ENCODE assay signal across 9 cellular contexts in genomic region chr13:36815069-36815468, GRCh38. TPM values are rescaled to one million over a fixed set of nuclear protein-coding genes. Genes with fewer than 3 reads are reported as not detected.
A peak's percentile ranks its signal among the peaks of the same experiment; 100 is the strongest.
DNase-seq lines count a peak whose midpoint lies in the region; ATAC-seq and TF ChIP-seq lines count a peak whose summit lies in the region.
"Had no signal": no experiment of that assay in that cellular context is flagged by ENCODE, and none has a peak within 500 bp of the region (broad histone marks: within the 10 kb centered on the region; RNA-seq: fewer than 3 reads in every experiment).

No MANE protein-coding gene starts in this region.

- peaks cover 4% of the 10 kb centered on the region; the same call in 1 of the 2 replicates for H3K27me3 ChIP-seq in Panc1 (ENCODE audit: control insufficient read depth, insufficient read depth, low read length)
- H3K27me3 ChIP-seq: ascending aorta had no signal

- H3K4me1 ChIP-seq in Panc1 (ENCODE audit: control insufficient read depth, insufficient read depth, low read length): 0 out of 2 replicates have a peak, but pooled peaks cover 4% of the 10 kb centered on the region
- H3K4me1 ChIP-seq: ascending aorta had no signal

- POLR2A ChIA-PET in Panc1 (lab: Charles Lee): no interaction called here

- CTCF ChIA-PET in Panc1 (lab: Charles Lee): no interaction called here
- CTCF ChIA-PET in Calu3 (lab: Charles Lee): no interaction called here
- CTCF ChIA-PET in activated naive CD4-positive, alpha-beta T cell treated with anti-CD3 and anti-CD28 coated beads, Interleukin-2, amount 10 ng/mL, durations not matched to agents 7 days and 5 days (lab: Charles Lee): no interaction called here

- ATAC-seq in Panc1: no peak

- H3K4me3 Mint-ChIP-seq in T-helper 2 cell treated with Interferon-gamma antibody and Interleukin-4, amounts not matched to agents 5 μg/mL and 100 μg/mL, for 36 hours: no peak overlapping the region
- H3K4me3 Mint-ChIP-seq in Calu3 (ENCODE audit: low read depth, unreplicated experiment): no peak overlapping the region
- H3K4me3 Mint-ChIP-seq in activated naive CD4-positive, alpha-beta T cell treated with anti-CD3 and anti-CD28 coated beads, Interleukin-2, amount 10 ng/mL, durations not matched to agents 7 days and 5 days: no peak overlapping the region

- no peaks in the 10 kb centered on the region for H3K9me3 Mint-ChIP-seq in T-helper 2 cell treated with Interferon-gamma antibody and Interleukin-4, amounts not matched to agents 5 μg/mL and 100 μg/mL, for 36 hours
- no peaks in the 10 kb centered on the region for H3K9me3 Mint-ChIP-seq in Calu3 (ENCODE audit: low read depth, unreplicated experiment)
- no peaks in the 10 kb centered on the region for H3K9me3 Mint-ChIP-seq in activated naive CD4-positive, alpha-beta T cell treated with anti-CD3 and anti-CD28 coated beads, Interleukin-2, amount 10 ng/mL, durations not matched to agents 7 days and 5 days

- H3K27ac Mint-ChIP-seq in T-helper 2 cell treated with Interferon-gamma antibody and Interleukin-4, amounts not matched to agents 5 μg/mL and 100 μg/mL, for 36 hours: no peak overlapping the region
- H3K27ac Mint-ChIP-seq in Calu3 (ENCODE audit: unreplicated experiment): no peak overlapping the region
- H3K27ac Mint-ChIP-seq in activated naive CD4-positive, alpha-beta T cell treated with anti-CD3 and anti-CD28 coated beads, Interleukin-2, amount 10 ng/mL, durations not matched to agents 7 days and 5 days: no peak overlapping the region

- H3K4me1 Mint-ChIP-seq in T-helper 2 cell treated with Interferon-gamma antibody and Interleukin-4, amounts not matched to agents 5 μg/mL and 100 μg/mL, for 36 hours (ENCODE audit: low read depth): peaks cover 11% of the 10 kb centered on the region
- peaks cover 13% of the 10 kb centered on the region for H3K4me1 Mint-ChIP-seq in Calu3 (ENCODE audit: low read depth, unreplicated experiment)
- peaks cover 16% of the 10 kb centered on the region for H3K4me1 Mint-ChIP-seq in activated naive CD4-positive, alpha-beta T cell treated with anti-CD3 and anti-CD28 coated beads, Interleukin-2, amount 10 ng/mL, durations not matched to agents 7 days and 5 days

- in situ Hi-C loops in Panc1 (cut with HindIII; ENCODE audit: low pct_unique_long_range_greater_than_20kb, low sequenced_read_pairs): no loop called here

- WGBS in lower leg skin, 2 donors: 77 to 87% methylated on average over 2 of the region's 2 CpGs

- no TSS peak for BruUV-seq in Panc1 (replicated peaks; lab: Mats Ljungman, UMichigan)
- no TSS peak for BruUV-seq in Calu3 (replicated peaks; lab: Mats Ljungman, UMichigan)

- no peak overlapping the region for H3K4me3 ChIP-seq in Panc1 (ENCODE audit: low read depth in 2 of 2, low read length in 2 of 2)
- no peak overlapping the region for H3K4me3 ChIP-seq in foreskin fibroblast (ENCODE audit: low read depth in 1 of 2, low read length in 2 of 2)
- H3K4me3 ChIP-seq in lower leg skin (ENCODE audit: low read depth, poor library complexity, severe bottlenecking): no peak overlapping the region
- H3K4me3 ChIP-seq: ascending aorta had no signal

- no peaks in the 10 kb centered on the region for H3K9me3 ChIP-seq in Panc1 (ENCODE audit: control insufficient read depth, insufficient read depth, low read depth, low read length)
- H3K9me3 ChIP-seq: ascending aorta had no signal

- TF ChIP-seq CTCF in C4-2B (conservative IDR thresholded peaks at IDR 0.05) (peak; percentile 57), GM12874 (IDR thresholded peaks at IDR 0.05; ENCODE audit: insufficient read depth, low read depth, low read length) (peak; percentile 41; the same call in 1 of the 2 replicates), Panc1 (IDR thresholded peaks at IDR 0.05) (peak; percentile 54; the same call in 1 of the 2 replicates), foreskin fibroblast (IDR thresholded peaks at IDR 0.05; ENCODE audit: low read depth, low read length) (peak; percentile 36), lower leg skin (IDR thresholded peaks at IDR 0.05) (no peak), Calu3 (IDR thresholded peaks at IDR 0.05; ENCODE audit: unreplicated experiment) (no peak)

- H3K27ac ChIP-seq in C4-2B (no peak overlapping the region), Panc1 (ENCODE audit: low read length) (no peak overlapping the region)
- H3K27ac ChIP-seq: ascending aorta had no signal

- H3K36me3 ChIP-seq in Panc1 (ENCODE audit: control insufficient read depth, insufficient read depth, low read length): no peaks in the 10 kb centered on the region
- H3K36me3 ChIP-seq: ascending aorta had no signal

- H3K36me3 Mint-ChIP-seq in T-helper 2 cell treated with Interferon-gamma antibody and Interleukin-4, amounts not matched to agents 5 μg/mL and 100 μg/mL, for 36 hours (ENCODE audit: low read depth): peaks cover 3% of the 10 kb centered on the region
- H3K36me3 Mint-ChIP-seq in Calu3 (ENCODE audit: insufficient read depth, unreplicated experiment): peaks cover 19% of the 10 kb centered on the region
- H3K36me3 Mint-ChIP-seq in activated naive CD4-positive, alpha-beta T cell treated with anti-CD3 and anti-CD28 coated beads, Interleukin-2, amount 10 ng/mL, durations not matched to agents 7 days and 5 days: no peaks in the 10 kb centered on the region

- no peak for DNase-seq in Panc1 (ENCODE audit: low read depth, low spot score)
- DNase-seq in foreskin fibroblast: peak; percentile 6 to 44
- DNase-seq in T-helper 2 cell treated with Interferon-gamma antibody and Interleukin-4, amounts not matched to agents 5 μg/mL and 100 μg/mL, for 36 hours (ENCODE audit: low spot score): no peak
- DNase-seq in lower leg skin (ENCODE audit: low spot score in 2 of 2): no peak
- no peak for DNase-seq in Calu3
- no peak for DNase-seq in activated naive CD4-positive, alpha-beta T cell treated with anti-CD3 and anti-CD28 coated beads, Interleukin-2, amount 10 ng/mL, durations not matched to agents 7 days and 5 days

- intact Hi-C loops in Panc1 (cut with micrococcal nuclease; ENCODE audit: unreplicated experiment): no loop called here
- intact Hi-C loops in lower leg skin (cut with DNase I; ENCODE audit: low total_unique reads): no loop called here
- intact Hi-C loops in Calu3 (cut with micrococcal nuclease; ENCODE audit: unreplicated experiment): loop anchor here (5.0 kb wide), 1 partner anchor 53 kb away; no protein-coding TSS in a partner anchor

- TF ChIP-seq POLR2A in lower leg skin (IDR thresholded peaks at IDR 0.05): no peak

- H3K27me3 Mint-ChIP-seq in T-helper 2 cell treated with Interferon-gamma antibody and Interleukin-4, amounts not matched to agents 5 μg/mL and 100 μg/mL, for 36 hours (ENCODE audit: low read depth): peaks cover 43% of the 10 kb centered on the region
- no peaks in the 10 kb centered on the region for H3K27me3 Mint-ChIP-seq in Calu3 (ENCODE audit: unreplicated experiment)
- peaks cover 30% of the 10 kb centered on the region for H3K27me3 Mint-ChIP-seq in activated naive CD4-positive, alpha-beta T cell treated with anti-CD3 and anti-CD28 coated beads, Interleukin-2, amount 10 ng/mL, durations not matched to agents 7 days and 5 days

RNA-seq across cellular contexts. Expression of gene RFXAP, which starts 4.0 kb away (rescaled TPM):
- 2.9 TPM for total RNA-seq in Panc1 (2021; ENCODE audit: unreplicated experiment)
- polyA plus RNA-seq in Panc1 (2012; ENCODE audit: insufficient read length): 1.6 TPM
- total RNA-seq in lower leg skin: 1 to 10 TPM; 1.0 to 3.7 (median 2.2) TPM
- total RNA-seq in Calu3 (2022): 3.8 and 6.2 TPM in 2 replicates

Comparison
In these comparisons a context has a peak if more than half of its experiments do, and no peak if none do; other contexts are left out.
1. CTCF ChIP-seq: peak in C4-2B (single experiment), GM12874 (single experiment), Panc1 (single experiment) and foreskin fibroblast (single experiment); none in lower leg skin (0 of 3) and Calu3 (single experiment).
2. DNase-seq: peak in foreskin fibroblast (2 of 2); none in Panc1 (single experiment), T-helper 2 cell treated with Interferon-gamma antibody and Interleukin-4, amounts not matched to agents 5 μg/mL and 100 μg/mL, for 36 hours (single experiment), lower leg skin (0 of 2), Calu3 (single experiment) and activated naive CD4-positive, alpha-beta T cell treated with anti-CD3 and anti-CD28 coated beads, Interleukin-2, amount 10 ng/mL, durations not matched to agents 7 days and 5 days (single experiment).